ENCODE assay signal across 22 cellular contexts in the genomic region with DNA sequence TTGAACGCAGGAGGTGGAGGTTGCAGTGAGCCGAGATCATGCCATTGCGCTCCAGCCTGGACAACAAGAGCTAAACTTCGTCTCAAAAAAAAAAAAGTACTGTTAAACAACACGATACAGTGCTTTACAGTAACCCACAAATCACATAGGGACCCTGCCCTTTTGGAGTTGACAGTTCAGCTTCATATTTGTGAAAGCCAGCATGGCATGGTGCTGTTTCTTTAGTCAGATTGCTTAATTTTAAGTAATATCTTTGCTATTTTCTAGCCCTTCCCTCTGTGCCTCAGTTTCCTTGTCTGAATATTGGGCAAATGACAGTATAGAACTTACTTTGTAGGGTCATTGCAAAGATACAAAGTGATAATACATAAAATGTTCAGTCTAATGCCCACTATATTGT.
"Had no signal": no experiment of that assay in that cellular context is flagged by ENCODE, and none has a peak within 500 bp of the region (broad histone marks: within the 10 kb centered on the region; RNA-seq: fewer than 3 reads in every experiment).

No MANE protein-coding gene starts in this region.

- H3K4me3 ChIP-seq: mucosa of descending colon, skin epidermis, stomach, thoracic aorta, upper lobe of right lung had no signal

- H3K4me3 Mint-ChIP-seq: activated CD4-positive, alpha-beta T cell treated with anti-CD3 and anti-CD28 coated beads, Interleukin-2, amount 10 ng/mL, durations not matched to agents 7 days and 5 days; WTC11 had no signal

- H3K27me3 ChIP-seq: stomach, upper lobe of right lung had no signal

- H3K27ac ChIP-seq: skin epidermis, stomach, thoracic aorta, upper lobe of right lung had no signal

- DNase-seq: activated CD4-positive, alpha-beta T cell treated with anti-CD3 and anti-CD28 coated beads, Interleukin-2, amount 10 ng/mL, durations not matched to agents 7 days and 5 days; activated T-cell treated with anti-CD3 and anti-CD28 coated beads, Interleukin-2, amount 50 U/mL, for 4 hours; anterior cingulate cortex; cerebellar nuclear complex; effector CD8-positive, alpha-beta T cell; foreskin fibroblast; hippocampal formation; mammary epithelial cell; mucosa of descending colon; naive thymus-derived CD4-positive, alpha-beta T cell; stimulated activated CD4-positive, alpha-beta T cell treated with anti-CD3 and anti-CD28 coated beads, Interleukin-15, amount 100 ng/mL, for 24 hours; stimulated activated CD4-positive, alpha-beta T cell treated with anti-CD3 and anti-CD28 coated beads, Interleukin-4, amount 100 ng/mL, for 24 hours; stomach; upper lobe of right lung had no signal

- H3K9me3 ChIP-seq: mucosa of descending colon, stomach, thoracic aorta, upper lobe of right lung had no signal

- ATAC-seq: left lobe of liver; mucosa of descending colon; naive thymus-derived CD4-positive, alpha-beta T cell; upper lobe of right lung; WTC11 had no signal

- H3K9me3 Mint-ChIP-seq: activated CD4-positive, alpha-beta T cell treated with anti-CD3 and anti-CD28 coated beads, Interleukin-2, amount 10 ng/mL, durations not matched to agents 7 days and 5 days; activated naive CD4-positive, alpha-beta T cell treated with anti-CD3 and anti-CD28 coated beads, Interleukin-2, amount 50 U/mL, for 24 hours; activated T-cell treated with anti-CD3 and anti-CD28 coated beads, Interleukin-2, amount 50 U/mL, for 4 hours; naive thymus-derived CD4-positive, alpha-beta T cell had no signal

- H3K27ac Mint-ChIP-seq: activated naive CD4-positive, alpha-beta T cell treated with anti-CD3 and anti-CD28 coated beads, Interleukin-2, amount 50 U/mL, for 24 hours; WTC11 had no signal

- FAIRE-seq: keratinocyte, TTC549 had no signal

- H3K27me3 Mint-ChIP-seq: activated CD4-positive, alpha-beta T cell treated with anti-CD3 and anti-CD28 coated beads, Interleukin-2, amount 10 ng/mL, durations not matched to agents 7 days and 5 days; activated CD8-positive, alpha-beta memory T cell treated with anti-CD3 and anti-CD28 coated beads, Interleukin-2, amount 10 ng/mL, durations not matched to agents 7 days and 5 days; activated naive CD4-positive, alpha-beta T cell treated with anti-CD3 and anti-CD28 coated beads, Interleukin-2, amount 50 U/mL, for 24 hours; naive thymus-derived CD4-positive, alpha-beta T cell had no signal
